ENCODE assay signal across 15 cellular contexts in the genomic region with DNA sequence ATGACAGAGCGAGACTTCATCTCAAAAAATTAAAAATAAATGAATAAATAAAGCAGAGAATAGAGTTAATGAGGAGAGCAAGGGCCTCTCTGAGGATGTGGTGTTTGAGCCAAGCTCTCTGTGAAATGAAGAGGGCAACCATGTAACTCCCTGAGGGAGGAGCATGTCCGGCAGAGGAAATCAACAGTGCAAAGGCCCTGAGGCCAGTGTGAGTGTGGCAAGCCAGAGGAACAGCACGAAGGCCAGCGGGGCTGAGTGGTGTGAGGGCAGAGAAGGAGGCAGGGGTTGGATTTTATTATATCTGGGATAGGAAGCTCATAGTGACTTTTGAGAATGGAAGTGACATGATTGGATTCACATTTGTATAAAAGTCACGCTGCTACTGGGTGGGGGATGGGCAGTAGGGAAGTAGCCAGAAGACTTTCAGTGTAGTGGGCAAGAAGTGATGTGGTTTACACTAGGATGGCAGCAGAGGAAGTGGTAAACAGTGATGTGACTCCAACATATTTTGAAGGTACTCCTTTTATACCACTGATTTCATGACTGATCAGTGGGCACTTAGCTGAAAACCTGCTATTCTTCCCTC. TPM values are rescaled to one million over a fixed set of nuclear protein-coding genes. Genes with fewer than 3 reads are reported as not detected.
A peak's percentile ranks its signal among the peaks of the same experiment; 100 is the strongest.
DNase-seq lines count a peak whose midpoint lies in the region; ATAC-seq and TF ChIP-seq lines count a peak whose summit lies in the region.
"Had no signal": no experiment of that assay in that cellular context is flagged by ENCODE, and none has a peak within 500 bp of the region (broad histone marks: within the 10 kb centered on the region; RNA-seq: fewer than 3 reads in every experiment).

No MANE protein-coding gene starts in this region.

- H3K36me3 ChIP-seq in CD4-positive, CD25-positive, alpha-beta regulatory T cell (ENCODE audit: control insufficient read depth, insufficient read depth, low read length): no peaks in the 10 kb centered on the region
- H3K36me3 ChIP-seq in Karpas-422 (ENCODE audit: insufficient read depth, low read length): no peaks in the 10 kb centered on the region

- no peaks in the 10 kb centered on the region for H3K9me3 Mint-ChIP-seq in CD4-positive, CD25-positive, alpha-beta regulatory T cell

- H3K27me3 Mint-ChIP-seq in CD4-positive, CD25-positive, alpha-beta regulatory T cell: peaks cover 5% of the 10 kb centered on the region

- H3K4me3 ChIP-seq in CD4-positive, CD25-positive, alpha-beta regulatory T cell (ENCODE audit: low read depth, low read length): no peak overlapping the region
- H3K4me3 ChIP-seq in Karpas-422 (ENCODE audit: low read length): no peak overlapping the region
- H3K4me3 ChIP-seq: pancreas, SK-N-MC had no signal

- no peak overlapping the region for H3K27ac ChIP-seq in CD4-positive, CD25-positive, alpha-beta regulatory T cell (ENCODE audit: insufficient read depth, low read length, poor library complexity, severe bottlenecking)
- H3K27ac ChIP-seq in cingulate gyrus (ENCODE audit: low read depth, low read length): peak overlapping the region; percentile 25
- no peak overlapping the region for H3K27ac ChIP-seq in Karpas-422 (ENCODE audit: low read length)
- H3K27ac ChIP-seq: C4-2B, HL-60, pancreas, SK-N-MC had no signal

- H3K4me1 Mint-ChIP-seq in CD4-positive, CD25-positive, alpha-beta regulatory T cell: peaks cover 0 to 2% (median 0%) of the 10 kb centered on the region in 4 donors

- H3K4me3 Mint-ChIP-seq in CD4-positive, CD25-positive, alpha-beta regulatory T cell: no peak overlapping the region

- H3K9ac ChIP-seq in Karpas-422 (ENCODE audit: low read length): no peak overlapping the region

- no peaks in the 10 kb centered on the region for H3K79me2 ChIP-seq in Karpas-422 (ENCODE audit: low read length)

- H3K27me3 ChIP-seq in CD4-positive, CD25-positive, alpha-beta regulatory T cell (ENCODE audit: control insufficient read depth, insufficient read depth, low read length): no peaks in the 10 kb centered on the region
- no peaks in the 10 kb centered on the region for H3K27me3 ChIP-seq in Karpas-422 (ENCODE audit: low read length)
- H3K27me3 ChIP-seq: pancreas had no signal

- no peak for ATAC-seq in CD4-positive, CD25-positive, alpha-beta regulatory T cell (ENCODE audit: low read depth in 2 of 2)

- no peaks in the 10 kb centered on the region for H3K9me2 ChIP-seq in Karpas-422 (replicated peaks; ENCODE audit: insufficient read depth, low read length)

- TF ChIP-seq POLR2A in erythroblast (IDR thresholded peaks at IDR 0.05; ENCODE audit: low read length): no peak

- H3K4me1 ChIP-seq in CD4-positive, CD25-positive, alpha-beta regulatory T cell (ENCODE audit: control insufficient read depth, insufficient read depth, low read length, poor library complexity, severe bottlenecking): no peaks in the 10 kb centered on the region
- no peaks in the 10 kb centered on the region; the same call in 1 of the 2 replicates for H3K4me1 ChIP-seq in Karpas-422 (ENCODE audit: low read length)
- H3K4me1 ChIP-seq: pancreas had no signal

- H2AFZ ChIP-seq in Karpas-422 (ENCODE audit: low read length): no peak overlapping the region

- DNase-seq in CD4-positive, CD25-positive, alpha-beta regulatory T cell: peak in 1 of 3 donors; percentile 15
- DNase-seq in MV-4-11 (lab: John Stamatoyannopoulos, UW) (peak; percentile 87), pons (ENCODE audit: low spot score) (peak; percentile 63), GM19240 (ENCODE audit: insufficient read length, low spot score) (no peak), occipital lobe (lab: John Stamatoyannopoulos, UW) (no peak), Karpas-422 (no peak), erythroblast (lab: John Stamatoyannopoulos, UW) (no peak)
- DNase-seq: anterior cingulate cortex, mammary epithelial cell had no signal

- no peaks in the 10 kb centered on the region for H3K9me3 ChIP-seq in CD4-positive, CD25-positive, alpha-beta regulatory T cell (ENCODE audit: control insufficient read depth in 2 of 2, low read length in 2 of 2)
- H3K9me3 ChIP-seq in Karpas-422 (ENCODE audit: low read length): no peaks in the 10 kb centered on the region
- H3K9me3 ChIP-seq: pancreas had no signal

- no peaks in the 10 kb centered on the region for H4K20me1 ChIP-seq in Karpas-422 (ENCODE audit: insufficient read depth, low read depth, low read length)

- no peak overlapping the region for H3K4me2 ChIP-seq in Karpas-422 (ENCODE audit: low read depth, low read length, poor library complexity, severe bottlenecking)

- H3K27ac Mint-ChIP-seq in CD4-positive, CD25-positive, alpha-beta regulatory T cell: peak overlapping the region in 2 of 3 donors; percentile 50 to 54

- peaks cover 7% of the 10 kb centered on the region for H3K36me3 Mint-ChIP-seq in CD4-positive, CD25-positive, alpha-beta regulatory T cell

RNA-seq across cellular contexts. Expression of gene LRP1-AS, which starts 10.3 kb away (rescaled TPM):
- not detected for total RNA-seq in CD4-positive, CD25-positive, alpha-beta regulatory T cell
- polyA plus RNA-seq in CD4-positive, CD25-positive, alpha-beta regulatory T cell: not detected
- total RNA-seq in occipital lobe: not detected
- total RNA-seq in Karpas-422 (2014; rRNA removed; shearing (Covaris generic); ENCODE audit: low replicate concordance): not detected in 2 replicates
- total RNA-seq: dermis microvascular lymphatic vessel endothelial cell, mammary epithelial cell, pancreas had no signal
- polyA plus RNA-seq: mammary epithelial cell, pancreas had no signal

RNA-seq across cellular contexts. Expression of gene LRP1, which starts 29.4 kb away (rescaled TPM):
- 3.9 TPM for total RNA-seq in CD4-positive, CD25-positive, alpha-beta regulatory T cell
- polyA plus RNA-seq in CD4-positive, CD25-positive, alpha-beta regulatory T cell: under 1 TPM in 3 of 4 donors, not detected in 1; 0.13 to 0.24 (median 0.18) TPM
- total RNA-seq in occipital lobe: 65.4 TPM
- 0.56 and 3.1 TPM in 2 replicates for total RNA-seq in Karpas-422 (2014; rRNA removed; shearing (Covaris generic); ENCODE audit: low replicate concordance)

RNA-seq across cellular contexts. Expression of gene STAT6, which starts 46.5 kb away (rescaled TPM):
- total RNA-seq in CD4-positive, CD25-positive, alpha-beta regulatory T cell: 215 TPM
- polyA plus RNA-seq in CD4-positive, CD25-positive, alpha-beta regulatory T cell: 10 to 100 TPM; 69.2 to 81.6 (median 76.4) TPM
- total RNA-seq in occipital lobe: 4.7 TPM
- 116 and 140 TPM in 2 replicates for total RNA-seq in Karpas-422 (2014; rRNA removed; shearing (Covaris generic); ENCODE audit: low replicate concordance)

RNA-seq across cellular contexts. Expression of gene NXPH4, which starts 58.9 kb away (rescaled TPM):
- total RNA-seq in CD4-positive, CD25-positive, alpha-beta regulatory T cell: 0.49 TPM
- under 1 TPM in 3 of 4 donors, not detected in 1; 0.09 to 0.46 (median 0.11) TPM for polyA plus RNA-seq in CD4-positive, CD25-positive, alpha-beta regulatory T cell
- 0.78 TPM for total RNA-seq in occipital lobe
- total RNA-seq in Karpas-422 (2014; rRNA removed; shearing (Covaris generic); ENCODE audit: low replicate concordance): 2.9 and 4.2 TPM in 2 replicates

Comparison
In these comparisons a context has a peak if more than half of its experiments do, and no peak if none do; other contexts are left out.
1. DNase-seq: peak in MV-4-11 (single experiment) and pons (single experiment); none in GM19240 (single experiment), occipital lobe (single experiment), Karpas-422 (single experiment) and erythroblast (0 of 2).
2. RNA of gene LRP1, which starts 29.4 kb away (total RNA-seq): 65.4 TPM in occipital lobe (single experiment); 3.9 TPM in CD4-positive, CD25-positive, alpha-beta regulatory T cell (single experiment) and 0.56 to 3.1 TPM in Karpas-422; every median in the first group is over 10 times any median in the second.
3. RNA of gene STAT6, which starts 46.5 kb away (total RNA-seq): 215 TPM in CD4-positive, CD25-positive, alpha-beta regulatory T cell (single experiment) and 116 to 140 TPM in Karpas-422; 4.7 TPM in occipital lobe (single experiment); every median in the first group is over 10 times any median in the second.